In genomic region chr7:77693830-77694583, GRCh38 we compare ENCODE assay signal across 9 cellular contexts. TPM values are rescaled to one million over a fixed set of nuclear protein-coding genes. Genes with fewer than 3 reads are reported as not detected.
DNase-seq lines count a peak whose midpoint lies in the region; ATAC-seq, FAIRE-seq and TF ChIP-seq lines count a peak whose summit lies in the region.
"Had no signal": no experiment of that assay in that cellular context is flagged by ENCODE, and none has a peak within 500 bp of the region (broad histone marks: within the 10 kb centered on the region; RNA-seq: fewer than 3 reads in every experiment).

No MANE protein-coding gene starts in this region.

- CTCF ChIA-PET in CD8-positive, alpha-beta memory T cell (lab: Charles Lee) = interaction anchor here (1.3 kb wide), 1 partner anchor 8 kb away, joined by 3 read pairs; no protein-coding TSS in a partner anchor
- CTCF ChIA-PET in IMR-90 (lab: Yijun Ruan, JAX) = no interaction called here

- H2BK120ac ChIP-seq in IMR-90 (ENCODE audit: low read depth, low read length) = no peak overlapping the region

- no peak overlapping the region for H3K9ac ChIP-seq in IMR-90 (ENCODE audit: low read depth, low read length)
- H3K9ac ChIP-seq in colonic mucosa (ENCODE audit: low read depth in 2 of 2, low read length in 2 of 2) = peak overlapping the region in 1 of 2 donors; percentile 15

- H3K18ac ChIP-seq in IMR-90 (ENCODE audit: low read depth, low read length) = no peak overlapping the region

- TF ChIP-seq POLR2A in IMR-90 (IDR thresholded peaks at IDR 0.05; ENCODE audit: low read depth, low read length) = no peak

- no peak overlapping the region for H3K4ac ChIP-seq in IMR-90 (ENCODE audit: low read depth, low read length)

- dilution Hi-C loops in IMR-90 (cut with HindIII; ENCODE audit: low sequenced_read_pairs, unreplicated experiment) = no loop called here

- no peak overlapping the region for H2AFZ ChIP-seq in IMR-90 (replicated peaks; ENCODE audit: low read length, poor library complexity)

- no peaks in the 10 kb centered on the region for H3K27me3 ChIP-seq in CD8-positive, alpha-beta memory T cell (ENCODE audit: insufficient read depth, low read length, poor library complexity, severe bottlenecking)
- H3K27me3 ChIP-seq in IMR-90 (ENCODE audit: control insufficient read depth, insufficient read depth, low read length) (no peaks in the 10 kb centered on the region), colonic mucosa (no peaks in the 10 kb centered on the region)

- H4K91ac ChIP-seq in IMR-90 (ENCODE audit: insufficient read depth, low read depth, low read length) = no peak overlapping the region

- FAIRE-seq in urothelium cell line (lab: Jason Lieb, UNC) = no peak

- no peaks in the 10 kb centered on the region for H3K36me3 ChIP-seq in CD8-positive, alpha-beta memory T cell (ENCODE audit: insufficient read depth, low read length)
- H3K36me3 ChIP-seq in IMR-90 (ENCODE audit: control insufficient read depth, insufficient read depth, low read length) = no peaks in the 10 kb centered on the region
- no peaks in the 10 kb centered on the region for H3K36me3 ChIP-seq in colonic mucosa

- no peak overlapping the region for H3K56ac ChIP-seq in IMR-90 (ENCODE audit: extremely low read depth, insufficient read depth, low read length)

- no peak for TF ChIP-seq CTCF in IMR-90 (conservative IDR thresholded peaks at IDR 0.05; ENCODE audit: low read depth, low read length)
- TF ChIP-seq CTCF in colonic mucosa (IDR thresholded peaks at IDR 0.05) = no peak
- TF ChIP-seq CTCF in nephron progenitor cell (IDR thresholded peaks at IDR 0.05) = no peak

- H2BK5ac ChIP-seq in IMR-90 (ENCODE audit: low read depth, low read length, poor library complexity, severe bottlenecking) = no peak overlapping the region

- in situ Hi-C loops in IMR-90 (cut with MboI; ENCODE audit: low sequenced_read_pairs) = no loop called here

- no peaks in the 10 kb centered on the region for H3K27me3 Mint-ChIP-seq in CD8-positive, alpha-beta memory T cell
- H3K27me3 Mint-ChIP-seq in nephron progenitor cell (ENCODE audit: low read depth, poor library complexity) = no peaks in the 10 kb centered on the region

- H3K9me3 ChIP-seq in CD8-positive, alpha-beta memory T cell (ENCODE audit: low read length) = no peaks in the 10 kb centered on the region
- no peaks in the 10 kb centered on the region for H3K9me3 ChIP-seq in IMR-90 (ENCODE audit: control insufficient read depth, insufficient read depth, low read length)
- no peaks in the 10 kb centered on the region for H3K9me3 ChIP-seq in colonic mucosa

- H3K9me1 ChIP-seq in IMR-90 (ENCODE audit: insufficient read depth, low read length) = 0 out of 2 replicates have a peak, but pooled peaks cover 11% of the 10 kb centered on the region

- peak overlapping the region in 6 of 7 donors; percentile 57 to 88 (median 68) for H3K4me3 Mint-ChIP-seq in CD8-positive, alpha-beta memory T cell
- H3K4me3 Mint-ChIP-seq in nephron progenitor cell = peak overlapping the region; percentile 72

- no peak overlapping the region for H4K8ac ChIP-seq in IMR-90 (ENCODE audit: low read depth in 2 of 2, low read length in 2 of 2)

- peaks cover 15% of the 10 kb centered on the region for H3K4me1 ChIP-seq in CD8-positive, alpha-beta memory T cell (ENCODE audit: insufficient read depth, low read length)
- H3K4me1 ChIP-seq in IMR-90 (ENCODE audit: control insufficient read depth, insufficient read depth, low read length) (peaks cover 4% of the 10 kb centered on the region; the same call in 1 of the 2 replicates), colonic mucosa (no peaks in the 10 kb centered on the region)

- intact Hi-C loops in IMR-90 (cut with micrococcal nuclease) (no loop called here), colonic mucosa (cut with DNase I) (no loop called here)

- H2BK20ac ChIP-seq in IMR-90 (ENCODE audit: low read depth, low read length) = no peak overlapping the region

- POLR2A ChIA-PET in CD8-positive, alpha-beta memory T cell (lab: Charles Lee) = no interaction called here
- POLR2A ChIA-PET in IMR-90 (lab: Charles Lee; ENCODE audit: unreplicated experiment) = no interaction called here

- no peak overlapping the region for H3K4me3 ChIP-seq in CD8-positive, alpha-beta memory T cell (ENCODE audit: low read length)
- H3K4me3 ChIP-seq in IMR-90 (ENCODE audit: insufficient read depth, low read depth, low read length) (no peak overlapping the region), colonic mucosa (peak overlapping the region; percentile 61)

- peaks cover 16 to 69% of the 10 kb centered on the region in 2 experiments for H3K79me1 ChIP-seq in IMR-90 (ENCODE audit: low read depth in 1 of 2, low read length in 2 of 2)

- no peak for TF ChIP-seq RAD21 in IMR-90 (IDR thresholded peaks at IDR 0.05; ENCODE audit: low read length)

- H3K36me3 Mint-ChIP-seq in CD8-positive, alpha-beta memory T cell = peaks cover 0 to 20% (median 4%) of the 10 kb centered on the region in 3 donors
- peaks cover 45% of the 10 kb centered on the region for H3K36me3 Mint-ChIP-seq in nephron progenitor cell (ENCODE audit: low read depth)

- H3K23ac ChIP-seq in IMR-90 (ENCODE audit: low read depth, low read length) = peak overlapping the region; percentile 31; the same call in 1 of the 2 replicates

- 100% methylated on average over 1 of the region's 14 CpGs; no CpG with 5 or more reads in 1 of the 2 experiments for WGBS in IMR-90 (ENCODE audit: extremely low coverage in 2 of 2, insufficient read length in 1 of 2), 2 experiments

- peaks cover 35 to 59% (median 48%) of the 10 kb centered on the region in 3 donors for H3K4me1 Mint-ChIP-seq in CD8-positive, alpha-beta memory T cell
- H3K4me1 Mint-ChIP-seq in nephron progenitor cell = peaks cover 41% of the 10 kb centered on the region

- H3K9me3 Mint-ChIP-seq in CD8-positive, alpha-beta memory T cell = no peaks in the 10 kb centered on the region
- peaks cover 4% of the 10 kb centered on the region for H3K9me3 Mint-ChIP-seq in nephron progenitor cell

- no peak overlapping the region for H2BK15ac ChIP-seq in IMR-90 (ENCODE audit: low read depth, low read length)

- no peak for ATAC-seq in IMR-90 (ENCODE audit: low read depth)

- H3K14ac ChIP-seq in IMR-90 (replicated peaks; ENCODE audit: low read depth, low read length) = no peak overlapping the region

- DNase-seq in CD8-positive, alpha-beta memory T cell = no peak
- DNase-seq in IMR-90 (no peak), colonic mucosa (no peak), nephron progenitor cell (no peak), urothelium cell line (ENCODE audit: low spot score) (no peak), activated gamma-delta T cell treated with Interleukin-2 at 50 U/mL for 16 hours (no peak), HuH-7 (ENCODE audit: low spot score) (no peak), NOMO-1 (lab: John Stamatoyannopoulos, UW; ENCODE audit: unreplicated experiment in 2 of 2) (no peak)
- DNase-seq: activated CD4-positive, alpha-beta T cell treated with anti-CD3 and anti-CD28 coated beads, Interleukin-2, amount 50 U/mL, for 4 hours had no signal

- peak overlapping the region in 3 of 8 donors; percentile 8 to 21 (median 11) for H3K27ac Mint-ChIP-seq in CD8-positive, alpha-beta memory T cell
- H3K27ac Mint-ChIP-seq in nephron progenitor cell = no peak overlapping the region

- no peak overlapping the region for H4K5ac ChIP-seq in IMR-90 (ENCODE audit: low read depth, low read length)

- H4K20me1 ChIP-seq in IMR-90 (ENCODE audit: insufficient read depth, low read length) = peaks cover 26% of the 10 kb centered on the region; the same call in 1 of the 2 replicates

- H2AK9ac ChIP-seq in IMR-90 (replicated peaks; ENCODE audit: low read depth, low read length, poor library complexity) = no peak overlapping the region

- BruUV-seq in IMR-90 (replicated peaks; lab: Mats Ljungman, UMichigan) = TSS peak; percentile 7

- peak overlapping the region; percentile 38 for H3K4me2 ChIP-seq in IMR-90 (ENCODE audit: low read depth, low read length)

- peak overlapping the region; percentile 45 for H3K27ac ChIP-seq in CD8-positive, alpha-beta memory T cell (ENCODE audit: low read depth, low read length)
- no peak overlapping the region for H3K27ac ChIP-seq in IMR-90 (ENCODE audit: insufficient read depth, low read length)
- H3K27ac ChIP-seq in colonic mucosa = peak overlapping the region; percentile 61

- H2AK5ac ChIP-seq in IMR-90 (ENCODE audit: low read depth, low read length) = no peak overlapping the region

TF ChIP-seq in IMR-90, 13 proteins besides CTCF, POLR2A, EP300 and RAD21 (continues in another document):
- no peak for TF ChIP-seq SMC3 (IDR thresholded peaks at IDR 0.05; ENCODE audit: low read depth, low read length)
- no peak for TF ChIP-seq CEBPB (IDR thresholded peaks at IDR 0.05; ENCODE audit: low read depth, low read length)
- TF ChIP-seq FOS (IDR thresholded peaks at IDR 0.05; ENCODE audit: low read depth, low read length) = no peak
- TF ChIP-seq MAFK (IDR thresholded peaks at IDR 0.05; ENCODE audit: low read depth, low read length) = no peak
- no peak for TF ChIP-seq MXI1 (IDR thresholded peaks at IDR 0.05; ENCODE audit: borderline replicate concordance, low read depth, low read length)
- no peak for TF ChIP-seq ELK1 (IDR thresholded peaks at IDR 0.05; ENCODE audit: borderline replicate concordance, low read depth, low read length)
- TF ChIP-seq BHLHE40 (IDR thresholded peaks at IDR 0.05; ENCODE audit: low read depth, low read length) = no peak
- TF ChIP-seq RCOR1 (IDR thresholded peaks at IDR 0.05; ENCODE audit: insufficient replicate concordance, low read length) = no peak
- TF ChIP-seq RFX5 (IDR thresholded peaks at IDR 0.05; ENCODE audit: low read depth, low read length) = no peak
- no peak for TF ChIP-seq CHD1 (IDR thresholded peaks at IDR 0.05; ENCODE audit: low read depth, low read length)

RNA-seq across cellular contexts. Expression of gene RSBN1L, which starts 2.3 kb away (rescaled TPM):
- total RNA-seq in CD8-positive, alpha-beta memory T cell = 10 to 100 TPM; 23.4 to 24.5 TPM
- polyA plus RNA-seq in CD8-positive, alpha-beta memory T cell = 9.6 TPM
- total RNA-seq in IMR-90 (2012; rRNA removed) = 14.7 and 23.6 TPM in 2 replicates
- 5.7 and 7.8 TPM in 2 replicates for polyA plus RNA-seq in IMR-90 (2012; rRNA removed)
- polyA plus RNA-seq in IMR-90 (2012; cell fraction: cytosol; rRNA removed) = 1.1 and 1.7 TPM in 2 replicates
- 1.8 and 10.0 TPM in 2 replicates for polyA plus RNA-seq in IMR-90 (2012; cell fraction: nucleus; rRNA removed; ENCODE audit: low replicate concordance)
- 10 to 100 TPM; 20.1 to 25.5 TPM for total RNA-seq in colonic mucosa
